Comparison of ENCODE assay signal across 1 cellular context in the genomic region with DNA sequence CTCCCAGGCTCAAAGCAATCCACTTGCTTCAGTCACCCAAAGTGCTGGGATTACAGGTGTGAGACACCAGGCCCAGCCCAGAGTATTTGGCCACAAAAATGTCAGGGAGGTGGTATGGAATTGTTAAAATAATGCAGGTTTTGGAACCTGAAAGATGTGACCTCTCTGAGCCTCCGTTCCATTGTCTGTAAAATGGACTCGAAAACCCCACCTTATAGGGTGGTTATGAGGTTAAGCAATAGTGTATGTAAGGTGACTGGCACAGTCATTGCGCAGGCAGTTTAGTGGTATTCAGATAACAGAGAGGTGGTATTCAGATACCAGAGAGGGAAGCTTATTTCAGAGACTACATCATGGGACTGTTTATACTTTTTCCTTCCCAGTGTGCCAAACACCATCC.
TF ChIP-seq lines count a peak whose summit lies in the region.

No MANE protein-coding gene starts in this region.

TF ChIP-seq in A549, 52 proteins besides CTCF, POLR2A, EP300 and RAD21:
- TF ChIP-seq CEBPB (IDR thresholded peaks at IDR 0.05) = 0 out of 4 replicates have a peak, but pooled peaks of 1 of the 2 experiments have one; percentile 8
- TF ChIP-seq CBX2 (IDR thresholded peaks at IDR 0.05; ENCODE audit: borderline replicate concordance, low read depth) = no peak
TF ChIP-seq in A549: peak in this region for 1.
